Comparison of ENCODE assay signal across 9 cellular contexts in genomic region chr6:115891111-115891669, GRCh38.
DNase-seq lines count a peak whose midpoint lies in the region; ATAC-seq lines count a peak whose summit lies in the region.
"Had no signal": no experiment of that assay in that cellular context is flagged by ENCODE, and none has a peak within 500 bp of the region (broad histone marks: within the 10 kb centered on the region; RNA-seq: fewer than 3 reads in every experiment).

No MANE protein-coding gene starts in this region.

- H3K4me3 Mint-ChIP-seq in activated CD4-positive, alpha-beta memory T cell treated with anti-CD3 and anti-CD28 coated beads for 36 hours, result no peak overlapping the region
- H3K4me3 Mint-ChIP-seq in activated CD4-positive, alpha-beta memory T cell treated with anti-CD3 and anti-CD28 coated beads, Interleukin-2, amount 10 ng/mL, durations not matched to agents 7 days and 5 days, result no peak overlapping the region
- H3K4me3 Mint-ChIP-seq in stimulated activated effector memory CD8-positive, alpha-beta T cell treated with anti-CD3 and anti-CD28 coated beads, Interleukin-12 subunit alpha, Interleukin-12 subunit beta, amount 100 ng/mL, for 72 hours, result no peak overlapping the region
- H3K4me3 Mint-ChIP-seq: B cell had no signal

- peaks cover 6% of the 10 kb centered on the region for H3K4me1 Mint-ChIP-seq in activated CD4-positive, alpha-beta memory T cell treated with anti-CD3 and anti-CD28 coated beads for 36 hours (ENCODE audit: low read depth)
- peaks cover 10% of the 10 kb centered on the region for H3K4me1 Mint-ChIP-seq in activated CD4-positive, alpha-beta memory T cell treated with anti-CD3 and anti-CD28 coated beads, Interleukin-2, amount 10 ng/mL, durations not matched to agents 7 days and 5 days
- peaks cover 6% of the 10 kb centered on the region for H3K4me1 Mint-ChIP-seq in stimulated activated effector memory CD8-positive, alpha-beta T cell treated with anti-CD3 and anti-CD28 coated beads, Interleukin-12 subunit alpha, Interleukin-12 subunit beta, amount 100 ng/mL, for 72 hours
- H3K4me1 Mint-ChIP-seq: B cell had no signal

- H3K27me3 Mint-ChIP-seq in activated CD4-positive, alpha-beta memory T cell treated with anti-CD3 and anti-CD28 coated beads for 36 hours, result peaks cover 1% of the 10 kb centered on the region
- peaks cover 1% of the 10 kb centered on the region for H3K27me3 Mint-ChIP-seq in activated CD4-positive, alpha-beta memory T cell treated with anti-CD3 and anti-CD28 coated beads, Interleukin-2, amount 10 ng/mL, durations not matched to agents 7 days and 5 days

- DNase-seq in activated CD4-positive, alpha-beta memory T cell treated with anti-CD3 and anti-CD28 coated beads for 36 hours, result peak; percentile 15
- DNase-seq in activated CD4-positive, alpha-beta memory T cell treated with anti-CD3 and anti-CD28 coated beads, Interleukin-2, amount 10 ng/mL, durations not matched to agents 7 days and 5 days, result no peak
- DNase-seq in RPMI7951 (ENCODE audit: low read depth) (peak; percentile 91), hypothalamus (lab: John Stamatoyannopoulos, UW) (no peak), COR-L47 (lab: John Stamatoyannopoulos, UW) (no peak), NCI-H1930 (lab: John Stamatoyannopoulos, UW) (no peak)
- DNase-seq in stimulated activated effector memory CD8-positive, alpha-beta T cell treated with anti-CD3 and anti-CD28 coated beads, Interleukin-12 subunit alpha, Interleukin-12 subunit beta, amount 100 ng/mL, for 72 hours (ENCODE audit: low spot score in 2 of 2), result no peak

- H3K36me3 Mint-ChIP-seq in activated CD4-positive, alpha-beta memory T cell treated with anti-CD3 and anti-CD28 coated beads for 36 hours, result no peaks in the 10 kb centered on the region
- no peaks in the 10 kb centered on the region for H3K36me3 Mint-ChIP-seq in activated CD4-positive, alpha-beta memory T cell treated with anti-CD3 and anti-CD28 coated beads, Interleukin-2, amount 10 ng/mL, durations not matched to agents 7 days and 5 days (ENCODE audit: low read depth)
- H3K36me3 Mint-ChIP-seq in stimulated activated effector memory CD8-positive, alpha-beta T cell treated with anti-CD3 and anti-CD28 coated beads, Interleukin-12 subunit alpha, Interleukin-12 subunit beta, amount 100 ng/mL, for 72 hours, result no peaks in the 10 kb centered on the region

- H3K27ac Mint-ChIP-seq in activated CD4-positive, alpha-beta memory T cell treated with anti-CD3 and anti-CD28 coated beads for 36 hours, result peak overlapping the region; percentile 58
- H3K27ac Mint-ChIP-seq in activated CD4-positive, alpha-beta memory T cell treated with anti-CD3 and anti-CD28 coated beads, Interleukin-2, amount 10 ng/mL, durations not matched to agents 7 days and 5 days, result no peak overlapping the region
- H3K27ac Mint-ChIP-seq in stimulated activated effector memory CD8-positive, alpha-beta T cell treated with anti-CD3 and anti-CD28 coated beads, Interleukin-12 subunit alpha, Interleukin-12 subunit beta, amount 100 ng/mL, for 72 hours, result no peak overlapping the region
- H3K27ac Mint-ChIP-seq: B cell had no signal

- intact Hi-C loops in activated CD4-positive, alpha-beta memory T cell treated with anti-CD3 and anti-CD28 coated beads for 36 hours (cut with micrococcal nuclease), result loop anchor here (2.0 to 5.0 kb wide), 2 partner anchors 120 to 1794 kb away; no protein-coding TSS in a partner anchor

- CTCF ChIA-PET in activated CD4-positive, alpha-beta memory T cell treated with anti-CD3 and anti-CD28 coated beads for 36 hours (lab: Charles Lee), result no interaction called here
- CTCF ChIA-PET in activated CD4-positive, alpha-beta memory T cell treated with anti-CD3 and anti-CD28 coated beads, Interleukin-2, amount 10 ng/mL, durations not matched to agents 7 days and 5 days (lab: Charles Lee), result no interaction called here

- POLR2A ChIA-PET in activated CD4-positive, alpha-beta memory T cell treated with anti-CD3 and anti-CD28 coated beads for 36 hours (lab: Charles Lee), result no interaction called here
- POLR2A ChIA-PET in activated CD4-positive, alpha-beta memory T cell treated with anti-CD3 and anti-CD28 coated beads, Interleukin-2, amount 10 ng/mL, durations not matched to agents 7 days and 5 days (lab: Charles Lee), result no interaction called here

- peak; percentile 92 for ATAC-seq in HG02870 (IDR thresholded peaks at IDR 0.05; ENCODE audit: unreplicated experiment)
- ATAC-seq in stimulated activated effector memory CD8-positive, alpha-beta T cell treated with anti-CD3 and anti-CD28 coated beads, Interleukin-12 subunit alpha, Interleukin-12 subunit beta, amount 100 ng/mL, for 72 hours, result peak; percentile 97

- H3K9me3 Mint-ChIP-seq in activated CD4-positive, alpha-beta memory T cell treated with anti-CD3 and anti-CD28 coated beads for 36 hours, result no peaks in the 10 kb centered on the region
- H3K9me3 Mint-ChIP-seq in activated CD4-positive, alpha-beta memory T cell treated with anti-CD3 and anti-CD28 coated beads, Interleukin-2, amount 10 ng/mL, durations not matched to agents 7 days and 5 days, result no peaks in the 10 kb centered on the region
- H3K9me3 Mint-ChIP-seq in stimulated activated effector memory CD8-positive, alpha-beta T cell treated with anti-CD3 and anti-CD28 coated beads, Interleukin-12 subunit alpha, Interleukin-12 subunit beta, amount 100 ng/mL, for 72 hours, result peaks cover 5% of the 10 kb centered on the region

Comparison
In these comparisons a context has a peak if more than half of its experiments do, and no peak if none do; other contexts are left out.
1. DNase-seq: peak in activated CD4-positive, alpha-beta memory T cell treated with anti-CD3 and anti-CD28 coated beads for 36 hours (single experiment) and RPMI7951 (single experiment); none in activated CD4-positive, alpha-beta memory T cell treated with anti-CD3 and anti-CD28 coated beads, Interleukin-2, amount 10 ng/mL, durations not matched to agents 7 days and 5 days (single experiment), stimulated activated effector memory CD8-positive, alpha-beta T cell treated with anti-CD3 and anti-CD28 coated beads, Interleukin-12 subunit alpha, Interleukin-12 subunit beta, amount 100 ng/mL, for 72 hours (0 of 2), hypothalamus (0 of 51), COR-L47 (single experiment) and NCI-H1930 (0 of 2).